ENCODE assay signal across 1 cellular context in genomic region chr17:7014995-7015586, GRCh38.
A peak's percentile ranks its signal among the peaks of the same experiment; 100 is the strongest.
TF ChIP-seq lines count a peak whose summit lies in the region.

No MANE protein-coding gene starts in this region.

TF ChIP-seq in HepG2, 621 proteins besides CTCF, POLR2A, EP300 and RAD21:
- TF ChIP-seq ZNF572 (CRISPR knock-in tag; IDR thresholded peaks at IDR 0.05) (0 out of 2 replicates have a peak, but pooled peaks have one; percentile 10), ZNF121 (CRISPR knock-in tag; IDR thresholded peaks at IDR 0.05) (peak; percentile 76), ZNF441 (CRISPR knock-in tag; IDR thresholded peaks at IDR 0.05; ENCODE audit: borderline replicate concordance) (no peak), HNF1B (CRISPR knock-in tag; IDR thresholded peaks at IDR 0.05) (peak; percentile 38; the same call in 1 of the 2 replicates), MXD1 (CRISPR knock-in tag; IDR thresholded peaks at IDR 0.05) (0 out of 2 replicates have a peak, but pooled peaks have one; percentile 0), MTF2 (CRISPR knock-in tag; IDR thresholded peaks at IDR 0.05; ENCODE audit: borderline replicate concordance) (0 out of 2 replicates have a peak, but pooled peaks have one; percentile 36), ZNF3 (CRISPR knock-in tag; IDR thresholded peaks at IDR 0.05) (peak; percentile 65; the same call in 1 of the 2 replicates), CAMTA2 (CRISPR knock-in tag; IDR thresholded peaks at IDR 0.05; ENCODE audit: borderline replicate concordance) (0 out of 2 replicates have a peak, but pooled peaks have one; percentile 25), AGO1 (IDR thresholded peaks at IDR 0.05; ENCODE audit: low read depth, low read length, poor library complexity, severe bottlenecking) (peak; percentile 14), ZNF292 (CRISPR knock-in tag; IDR thresholded peaks at IDR 0.05; ENCODE audit: borderline replicate concordance, low read depth) (0 out of 2 replicates have a peak, but pooled peaks have one; percentile 6), ZNF180 (CRISPR knock-in tag; IDR thresholded peaks at IDR 0.05; ENCODE audit: borderline replicate concordance, low read depth) (0 out of 2 replicates have a peak, but pooled peaks have one; percentile 21), ZNF407 (CRISPR knock-in tag; IDR thresholded peaks at IDR 0.05; ENCODE audit: not compliant biosample characterization) (peak; percentile 6), TGIF2 (CRISPR knock-in tag; IDR thresholded peaks at IDR 0.05) (peak; percentile 10; the same call in 1 of the 2 replicates), ZNF616 (CRISPR knock-in tag; IDR thresholded peaks at IDR 0.05; ENCODE audit: low read depth) (peak; percentile 36; the same call in 1 of the 2 replicates), TFE3 (CRISPR knock-in tag; IDR thresholded peaks at IDR 0.05) (0 out of 2 replicates have a peak, but pooled peaks have one; percentile 0), ZSCAN25 (CRISPR knock-in tag; IDR thresholded peaks at IDR 0.05) (0 out of 2 replicates have a peak, but pooled peaks have one; percentile 8), ZNF777 (CRISPR knock-in tag; IDR thresholded peaks at IDR 0.05) (0 out of 2 replicates have a peak, but pooled peaks have one; percentile 8), ZKSCAN5 (CRISPR knock-in tag; IDR thresholded peaks at IDR 0.05) (no peak), ZNF138 (CRISPR knock-in tag; IDR thresholded peaks at IDR 0.05; ENCODE audit: low read depth) (0 out of 2 replicates have a peak, but pooled peaks have one; percentile 10), ZNF773 (CRISPR knock-in tag; IDR thresholded peaks at IDR 0.05; ENCODE audit: borderline replicate concordance) (0 out of 2 replicates have a peak, but pooled peaks have one; percentile 36), NKX3-1 (CRISPR knock-in tag; IDR thresholded peaks at IDR 0.05) (0 out of 2 replicates have a peak, but pooled peaks have one; percentile 14), ZNF710 (CRISPR knock-in tag; IDR thresholded peaks at IDR 0.05; ENCODE audit: borderline replicate concordance) (0 out of 2 replicates have a peak, but pooled peaks have one; percentile 9), ZSCAN12 (CRISPR knock-in tag; IDR thresholded peaks at IDR 0.05) (no peak), GTF2F1 (IDR thresholded peaks at IDR 0.05; ENCODE audit: low read length) (no peak), CENPT (CRISPR knock-in tag; IDR thresholded peaks at IDR 0.05; ENCODE audit: low read depth) (0 out of 2 replicates have a peak, but pooled peaks have one; percentile 8), MAFG (CRISPR knock-in tag; IDR thresholded peaks at IDR 0.05) (0 out of 2 replicates have a peak, but pooled peaks have one; percentile 16), ZNF792 (CRISPR knock-in tag; IDR thresholded peaks at IDR 0.05) (no peak), ZNF136 (CRISPR knock-in tag; IDR thresholded peaks at IDR 0.05; ENCODE audit: low read depth) (no peak), THAP8 (CRISPR knock-in tag; IDR thresholded peaks at IDR 0.05; ENCODE audit: borderline replicate concordance) (0 out of 2 replicates have a peak, but pooled peaks have one; percentile 12), ISL2 (CRISPR knock-in tag; IDR thresholded peaks at IDR 0.05) (0 out of 2 replicates have a peak, but pooled peaks have one; percentile 0), BORCS8-MEF2B (CRISPR knock-in tag; IDR thresholded peaks at IDR 0.05) (no peak), ZNF598 (CRISPR knock-in tag; IDR thresholded peaks at IDR 0.05; ENCODE audit: borderline replicate concordance) (0 out of 2 replicates have a peak, but pooled peaks have one; percentile 7)
